Comparison of ENCODE assay signal across 2 cellular contexts in the genomic region with DNA sequence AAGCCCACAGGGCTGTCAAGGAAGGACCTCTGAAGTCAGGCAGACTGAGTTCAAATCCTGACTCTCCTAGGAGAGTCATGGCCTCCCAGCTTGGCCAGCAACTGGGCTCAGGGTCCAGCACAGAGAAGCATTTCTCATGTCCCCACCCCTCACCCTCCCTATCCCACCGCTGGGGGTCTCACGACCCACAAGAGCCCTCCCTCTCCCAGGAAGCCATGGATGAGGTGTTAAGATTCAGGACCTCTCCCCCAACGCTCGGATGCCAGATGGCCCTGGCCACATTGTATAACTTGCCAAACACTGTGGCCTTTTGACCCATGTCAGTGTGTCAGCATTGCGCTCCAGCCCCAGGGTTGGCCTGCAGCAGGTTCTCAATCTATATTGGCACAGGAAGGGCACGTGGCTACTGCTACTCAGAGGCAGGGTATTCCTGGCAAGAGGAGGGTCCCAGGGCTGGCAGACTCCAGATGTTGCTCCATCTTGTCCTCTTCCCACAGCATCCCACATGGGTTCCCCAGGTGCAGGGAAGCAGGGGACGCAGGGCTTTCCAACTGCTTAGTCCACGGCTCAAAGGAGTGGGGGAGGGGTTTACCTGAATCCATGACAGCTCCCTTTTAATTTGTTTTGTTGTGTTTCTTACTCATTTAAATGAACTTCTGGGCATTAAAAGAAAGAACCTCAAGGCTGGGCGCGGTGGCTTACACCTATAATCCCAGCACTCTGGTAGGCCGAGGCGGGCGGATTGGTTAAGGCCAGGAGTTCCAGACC.
TF ChIP-seq lines count a peak whose summit lies in the region.

No MANE protein-coding gene starts in this region.

TF ChIP-seq in SK-N-SH, 30 proteins besides CTCF, POLR2A, EP300 and RAD21 (continued from another document):
- TF ChIP-seq, protein P1, sequence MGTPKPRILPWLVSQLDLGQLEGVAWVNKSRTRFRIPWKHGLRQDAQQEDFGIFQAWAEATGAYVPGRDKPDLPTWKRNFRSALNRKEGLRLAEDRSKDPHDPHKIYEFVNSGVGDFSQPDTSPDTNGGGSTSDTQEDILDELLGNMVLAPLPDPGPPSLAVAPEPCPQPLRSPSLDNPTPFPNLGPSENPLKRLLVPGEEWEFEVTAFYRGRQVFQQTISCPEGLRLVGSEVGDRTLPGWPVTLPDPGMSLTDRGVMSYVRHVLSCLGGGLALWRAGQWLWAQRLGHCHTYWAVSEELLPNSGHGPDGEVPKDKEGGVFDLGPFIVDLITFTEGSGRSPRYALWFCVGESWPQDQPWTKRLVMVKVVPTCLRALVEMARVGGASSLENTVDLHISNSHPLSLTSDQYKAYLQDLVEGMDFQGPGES (IDR thresholded peaks at IDR 0.05; ENCODE audit: low read depth, low read length) = no peak
- TF ChIP-seq GATA2 (CRISPR knock-in tag; IDR thresholded peaks at IDR 0.05) (no peak), GABPA (IDR thresholded peaks at IDR 0.05; ENCODE audit: low read depth) (no peak), JUND (IDR thresholded peaks at IDR 0.05) (no peak), CHD2 (IDR thresholded peaks at IDR 0.05; ENCODE audit: low read length, partially characterized antibody) (no peak), RXRA (IDR thresholded peaks at IDR 0.05; ENCODE audit: borderline replicate concordance, low read depth) (no peak), TCF12 (IDR thresholded peaks at IDR 0.05) (no peak), FOSL2 (IDR thresholded peaks at IDR 0.05; ENCODE audit: borderline replicate concordance, low read depth) (no peak), SMC3 (IDR thresholded peaks at IDR 0.05; ENCODE audit: low read depth, low read length) (no peak)
- TF ChIP-seq, protein P2, sequence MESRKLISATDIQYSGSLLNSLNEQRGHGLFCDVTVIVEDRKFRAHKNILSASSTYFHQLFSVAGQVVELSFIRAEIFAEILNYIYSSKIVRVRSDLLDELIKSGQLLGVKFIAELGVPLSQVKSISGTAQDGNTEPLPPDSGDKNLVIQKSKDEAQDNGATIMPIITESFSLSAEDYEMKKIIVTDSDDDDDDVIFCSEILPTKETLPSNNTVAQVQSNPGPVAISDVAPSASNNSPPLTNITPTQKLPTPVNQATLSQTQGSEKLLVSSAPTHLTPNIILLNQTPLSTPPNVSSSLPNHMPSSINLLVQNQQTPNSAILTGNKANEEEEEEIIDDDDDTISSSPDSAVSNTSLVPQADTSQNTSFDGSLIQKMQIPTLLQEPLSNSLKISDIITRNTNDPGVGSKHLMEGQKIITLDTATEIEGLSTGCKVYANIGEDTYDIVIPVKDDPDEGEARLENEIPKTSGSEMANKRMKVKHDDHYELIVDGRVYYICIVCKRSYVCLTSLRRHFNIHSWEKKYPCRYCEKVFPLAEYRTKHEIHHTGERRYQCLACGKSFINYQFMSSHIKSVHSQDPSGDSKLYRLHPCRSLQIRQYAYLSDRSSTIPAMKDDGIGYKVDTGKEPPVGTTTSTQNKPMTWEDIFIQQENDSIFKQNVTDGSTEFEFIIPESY (IDR thresholded peaks at IDR 0.05; ENCODE audit: borderline replicate concordance, low read depth) = no peak
TF ChIP-seq in SK-N-SH: peak in this region for 0.

TF ChIP-seq in SK-N-SH treated with all-trans-retinoic acid at 6 μM for 48 hours, 23 proteins besides CTCF, POLR2A, EP300 and RAD21 (continued from another document):
- TF ChIP-seq, protein P3, sequence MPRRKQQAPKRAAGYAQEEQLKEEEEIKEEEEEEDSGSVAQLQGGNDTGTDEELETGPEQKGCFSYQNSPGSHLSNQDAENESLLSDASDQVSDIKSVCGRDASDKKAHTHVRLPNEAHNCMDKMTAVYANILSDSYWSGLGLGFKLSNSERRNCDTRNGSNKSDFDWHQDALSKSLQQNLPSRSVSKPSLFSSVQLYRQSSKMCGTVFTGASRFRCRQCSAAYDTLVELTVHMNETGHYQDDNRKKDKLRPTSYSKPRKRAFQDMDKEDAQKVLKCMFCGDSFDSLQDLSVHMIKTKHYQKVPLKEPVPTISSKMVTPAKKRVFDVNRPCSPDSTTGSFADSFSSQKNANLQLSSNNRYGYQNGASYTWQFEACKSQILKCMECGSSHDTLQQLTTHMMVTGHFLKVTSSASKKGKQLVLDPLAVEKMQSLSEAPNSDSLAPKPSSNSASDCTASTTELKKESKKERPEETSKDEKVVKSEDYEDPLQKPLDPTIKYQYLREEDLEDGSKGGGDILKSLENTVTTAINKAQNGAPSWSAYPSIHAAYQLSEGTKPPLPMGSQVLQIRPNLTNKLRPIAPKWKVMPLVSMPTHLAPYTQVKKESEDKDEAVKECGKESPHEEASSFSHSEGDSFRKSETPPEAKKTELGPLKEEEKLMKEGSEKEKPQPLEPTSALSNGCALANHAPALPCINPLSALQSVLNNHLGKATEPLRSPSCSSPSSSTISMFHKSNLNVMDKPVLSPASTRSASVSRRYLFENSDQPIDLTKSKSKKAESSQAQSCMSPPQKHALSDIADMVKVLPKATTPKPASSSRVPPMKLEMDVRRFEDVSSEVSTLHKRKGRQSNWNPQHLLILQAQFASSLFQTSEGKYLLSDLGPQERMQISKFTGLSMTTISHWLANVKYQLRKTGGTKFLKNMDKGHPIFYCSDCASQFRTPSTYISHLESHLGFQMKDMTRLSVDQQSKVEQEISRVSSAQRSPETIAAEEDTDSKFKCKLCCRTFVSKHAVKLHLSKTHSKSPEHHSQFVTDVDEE (CRISPR knock-in tag; IDR thresholded peaks at IDR 0.05) = no peak
- no peak for TF ChIP-seq ESRRG (CRISPR knock-in tag; IDR thresholded peaks at IDR 0.05)
- TF ChIP-seq, protein P4, sequence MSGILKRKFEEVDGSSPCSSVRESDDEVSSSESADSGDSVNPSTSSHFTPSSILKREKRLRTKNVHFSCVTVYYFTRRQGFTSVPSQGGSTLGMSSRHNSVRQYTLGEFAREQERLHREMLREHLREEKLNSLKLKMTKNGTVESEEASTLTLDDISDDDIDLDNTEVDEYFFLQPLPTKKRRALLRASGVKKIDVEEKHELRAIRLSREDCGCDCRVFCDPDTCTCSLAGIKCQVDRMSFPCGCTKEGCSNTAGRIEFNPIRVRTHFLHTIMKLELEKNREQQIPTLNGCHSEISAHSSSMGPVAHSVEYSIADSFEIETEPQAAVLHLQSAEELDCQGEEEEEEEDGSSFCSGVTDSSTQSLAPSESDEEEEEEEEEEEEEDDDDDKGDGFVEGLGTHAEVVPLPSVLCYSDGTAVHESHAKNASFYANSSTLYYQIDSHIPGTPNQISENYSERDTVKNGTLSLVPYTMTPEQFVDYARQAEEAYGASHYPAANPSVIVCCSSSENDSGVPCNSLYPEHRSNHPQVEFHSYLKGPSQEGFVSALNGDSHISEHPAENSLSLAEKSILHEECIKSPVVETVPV (CRISPR knock-in tag; IDR thresholded peaks at IDR 0.05) = no peak
- TF ChIP-seq ZFP3 (CRISPR knock-in tag; IDR thresholded peaks at IDR 0.05) = no peak
- no peak for TF ChIP-seq ARNTL (CRISPR knock-in tag; IDR thresholded peaks at IDR 0.05; ENCODE audit: borderline replicate concordance, low read depth)
- TF ChIP-seq RARB (CRISPR knock-in tag; IDR thresholded peaks at IDR 0.05) = no peak
- TF ChIP-seq CSDC2 (CRISPR knock-in tag; IDR thresholded peaks at IDR 0.05) = no peak
- no peak for TF ChIP-seq ISL1 (CRISPR knock-in tag; IDR thresholded peaks at IDR 0.05)
- no peak for TF ChIP-seq SNAI2 (CRISPR knock-in tag; IDR thresholded peaks at IDR 0.05)
- TF ChIP-seq ZNF70 (CRISPR knock-in tag; IDR thresholded peaks at IDR 0.05) = no peak
- TF ChIP-seq BACH2 (CRISPR knock-in tag; IDR thresholded peaks at IDR 0.05; ENCODE audit: borderline replicate concordance) = no peak
- TF ChIP-seq TCF4 (CRISPR knock-in tag; IDR thresholded peaks at IDR 0.05; ENCODE audit: borderline replicate concordance) = no peak
- TF ChIP-seq, protein P5, sequence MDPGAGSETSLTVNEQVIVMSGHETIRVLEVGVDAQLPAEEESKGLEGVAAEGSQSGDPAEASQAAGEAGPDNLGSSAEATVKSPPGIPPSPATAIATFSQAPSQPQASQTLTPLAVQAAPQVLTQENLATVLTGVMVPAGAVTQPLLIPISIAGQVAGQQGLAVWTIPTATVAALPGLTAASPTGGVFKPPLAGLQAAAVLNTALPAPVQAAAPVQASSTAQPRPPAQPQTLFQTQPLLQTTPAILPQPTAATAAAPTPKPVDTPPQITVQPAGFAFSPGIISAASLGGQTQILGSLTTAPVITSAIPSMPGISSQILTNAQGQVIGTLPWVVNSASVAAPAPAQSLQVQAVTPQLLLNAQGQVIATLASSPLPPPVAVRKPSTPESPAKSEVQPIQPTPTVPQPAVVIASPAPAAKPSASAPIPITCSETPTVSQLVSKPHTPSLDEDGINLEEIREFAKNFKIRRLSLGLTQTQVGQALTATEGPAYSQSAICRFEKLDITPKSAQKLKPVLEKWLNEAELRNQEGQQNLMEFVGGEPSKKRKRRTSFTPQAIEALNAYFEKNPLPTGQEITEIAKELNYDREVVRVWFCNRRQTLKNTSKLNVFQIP (CRISPR knock-in tag; IDR thresholded peaks at IDR 0.05; ENCODE audit: borderline replicate concordance, low read depth) = no peak
- no peak for TF ChIP-seq GLIS3 (CRISPR knock-in tag; IDR thresholded peaks at IDR 0.05)
- TF ChIP-seq ZFP30 (CRISPR knock-in tag; IDR thresholded peaks at IDR 0.05) = no peak
